ENCODE assay signal across 13 cellular contexts in the genomic region with DNA sequence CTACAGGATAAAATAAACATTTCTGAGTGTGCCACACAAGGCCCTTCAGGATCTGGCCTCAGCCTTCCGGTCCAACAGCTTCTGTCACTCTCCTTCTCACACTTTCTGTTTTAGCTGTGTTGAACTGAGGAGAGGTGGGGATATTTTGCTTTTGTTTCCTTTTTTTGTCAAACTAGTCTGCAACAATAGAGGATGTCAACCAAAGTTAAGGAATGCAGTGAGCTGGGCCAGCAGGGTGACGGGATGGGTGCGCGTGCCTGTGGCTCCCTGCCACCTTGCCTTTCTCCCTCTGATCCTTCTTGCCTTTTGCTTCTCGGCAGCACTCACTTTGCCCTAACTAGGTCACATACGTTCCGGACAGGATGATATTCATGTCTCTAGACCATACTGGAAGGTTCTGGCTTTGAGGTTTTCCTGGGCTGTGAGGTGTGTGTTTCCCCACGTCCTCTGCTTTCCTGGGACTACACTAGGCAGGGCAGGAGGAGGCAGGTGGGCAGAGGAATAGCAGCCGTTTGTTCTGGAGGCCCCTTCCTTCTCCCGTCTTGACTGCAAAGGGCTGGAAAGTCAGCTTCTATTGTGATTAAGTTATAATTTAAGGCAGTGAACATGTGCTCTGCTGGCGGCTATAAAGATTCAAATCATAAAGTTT.
DNase-seq lines count a peak whose midpoint lies in the region; ATAC-seq and TF ChIP-seq lines count a peak whose summit lies in the region.
"Had no signal": no experiment of that assay in that cellular context is flagged by ENCODE, and none has a peak within 500 bp of the region (broad histone marks: within the 10 kb centered on the region; RNA-seq: fewer than 3 reads in every experiment).

No MANE protein-coding gene starts in this region.

- no peaks in the 10 kb centered on the region for H3K9me3 ChIP-seq in PC-3 (ENCODE audit: low read length)
- H3K9me3 ChIP-seq in suprapubic skin: no peaks in the 10 kb centered on the region

- POLR2A ChIA-PET in PC-3 (lab: Charles Lee; ENCODE audit: unreplicated experiment): no interaction called here

- WGBS in suprapubic skin: 27% methylated on average over 11 of the region's 11 CpGs

- H2AFZ ChIP-seq in PC-3 (ENCODE audit: low read length): peak overlapping the region; percentile 21

- H3K9ac ChIP-seq in PC-3 (ENCODE audit: low read length): no peak overlapping the region

- no peak overlapping the region for H3K27ac Mint-ChIP-seq in T-helper 1 cell treated with Interleukin-12 subunit alpha and Interleukin-12 subunit beta and Interleukin-4 antibody, amounts not matched to agents 30 μg/mL and 1 μg/mL, for 36 hours

- CTCF ChIA-PET in PC-3 (lab: Charles Lee): no interaction called here

- H3K36me3 ChIP-seq in PC-3 (ENCODE audit: low read depth, low read length): no peaks in the 10 kb centered on the region
- no peaks in the 10 kb centered on the region for H3K36me3 ChIP-seq in suprapubic skin

- H3K9me2 ChIP-seq in PC-3 (replicated peaks; ENCODE audit: low read length): no peaks in the 10 kb centered on the region

- H3K4me3 ChIP-seq in PC-3 (ENCODE audit: low read length): no peak overlapping the region
- H3K4me3 ChIP-seq in suprapubic skin: no peak overlapping the region

- 0 out of 2 replicates have a peak overlapping the region, but pooled peaks have one; percentile 10 for H3K4me2 ChIP-seq in PC-3 (ENCODE audit: low read length)

- no peaks in the 10 kb centered on the region for H3K36me3 Mint-ChIP-seq in T-helper 1 cell treated with Interleukin-12 subunit alpha and Interleukin-12 subunit beta and Interleukin-4 antibody, amounts not matched to agents 30 μg/mL and 1 μg/mL, for 36 hours (ENCODE audit: low read depth)

- intact Hi-C loops in PC-3 (cut with micrococcal nuclease): no loop called here

- BruUV-seq in PC-3 (replicated peaks; lab: Mats Ljungman, UMichigan): no TSS peak

- H3K27ac ChIP-seq in PC-3 (ENCODE audit: low read length) (no peak overlapping the region), substantia nigra (ENCODE audit: low read depth, low read length, poor library complexity, severe bottlenecking) (peak overlapping the region; percentile 49), suprapubic skin (no peak overlapping the region)

- no peaks in the 10 kb centered on the region for H3K9me3 Mint-ChIP-seq in T-helper 1 cell treated with Interleukin-12 subunit alpha and Interleukin-12 subunit beta and Interleukin-4 antibody, amounts not matched to agents 30 μg/mL and 1 μg/mL, for 36 hours

- H3K4me1 Mint-ChIP-seq in T-helper 1 cell treated with Interleukin-12 subunit alpha and Interleukin-12 subunit beta and Interleukin-4 antibody, amounts not matched to agents 30 μg/mL and 1 μg/mL, for 36 hours (ENCODE audit: low read depth): peaks cover 10% of the 10 kb centered on the region

- H3K27me3 Mint-ChIP-seq in T-helper 1 cell treated with Interleukin-12 subunit alpha and Interleukin-12 subunit beta and Interleukin-4 antibody, amounts not matched to agents 30 μg/mL and 1 μg/mL, for 36 hours (ENCODE audit: low read depth): peaks cover 16% of the 10 kb centered on the region

- DNase-seq in T-helper 1 cell (no peak), PC-3 (no peak), left kidney (ENCODE audit: low read depth, low spot score) (peak; percentile 11), substantia nigra (lab: John Stamatoyannopoulos, UW) (no peak), suprapubic skin (ENCODE audit: low spot score in 2 of 2) (no peak)
- DNase-seq: 8988T; kidney; NCI-H524 treated with DMSO at 0.1 percent for 48 hours; occipital lobe; stimulated activated CD4-positive, alpha-beta T cell treated with anti-CD3 and anti-CD28 coated beads, Interleukin-2, amount 100 ng/mL, for 24 hours had no signal

- no peak for TF ChIP-seq POLR2A in suprapubic skin (IDR thresholded peaks at IDR 0.05)

- no peaks in the 10 kb centered on the region for H3K79me2 ChIP-seq in PC-3 (ENCODE audit: low read length)

- no peaks in the 10 kb centered on the region for H4K20me1 ChIP-seq in PC-3 (ENCODE audit: low read length)

- no peak for TF ChIP-seq EP300 in suprapubic skin (IDR thresholded peaks at IDR 0.05)

- TF ChIP-seq CTCF in PC-3 (conservative IDR thresholded peaks at IDR 0.05; ENCODE audit: low read depth, low read length): no peak
- no peak for TF ChIP-seq CTCF in suprapubic skin (IDR thresholded peaks at IDR 0.05)

- ATAC-seq in PC-3 (peak; percentile 31; the same call in 1 of the 2 replicates), GM21619 (IDR thresholded peaks at IDR 0.05; ENCODE audit: unreplicated experiment) (no peak), HG03457 (IDR thresholded peaks at IDR 0.05; ENCODE audit: unreplicated experiment) (no peak)

- H3K4me3 Mint-ChIP-seq in T-helper 1 cell treated with Interleukin-12 subunit alpha and Interleukin-12 subunit beta and Interleukin-4 antibody, amounts not matched to agents 30 μg/mL and 1 μg/mL, for 36 hours: peak overlapping the region; percentile 16

- H3K27me3 ChIP-seq in PC-3 (ENCODE audit: low read length) (no peaks in the 10 kb centered on the region), suprapubic skin (no peaks in the 10 kb centered on the region)

- H3K4me1 ChIP-seq in PC-3 (ENCODE audit: insufficient read depth, low read length): no peaks in the 10 kb centered on the region
- peaks cover 8% of the 10 kb centered on the region for H3K4me1 ChIP-seq in suprapubic skin

- H3F3A ChIP-seq in PC-3 (ENCODE audit: low read length, unreplicated experiment): no peaks in the 10 kb centered on the region
